Comparison of ENCODE assay signal across 16 cellular contexts in genomic region chr3:194189243-194189791, GRCh38. TPM values are rescaled to one million over a fixed set of nuclear protein-coding genes. Genes with fewer than 3 reads are reported as not detected.
DNase-seq lines count a peak whose midpoint lies in the region; ATAC-seq, FAIRE-seq and TF ChIP-seq lines count a peak whose summit lies in the region.
"Had no signal": no experiment of that assay in that cellular context is flagged by ENCODE, and none has a peak within 500 bp of the region (broad histone marks: within the 10 kb centered on the region; RNA-seq: fewer than 3 reads in every experiment).

No MANE protein-coding gene starts in this region.

- H3K36me3 Mint-ChIP-seq in chondrocyte (ENCODE audit: low read depth) (peaks cover 5% of the 10 kb centered on the region), T-helper 17 cell (ENCODE audit: low read depth) (peaks cover 4% of the 10 kb centered on the region)
- H3K36me3 Mint-ChIP-seq in activated T-helper 1 cell treated with anti-CD3 and anti-CD28 coated beads, Interleukin-12 subunit alpha, Interleukin-12 subunit beta, Interleukin-2, Interleukin-4 antibody, amounts not matched to agents 30 ng/mL and 10 ng/mL and 1 ng/mL, durations not matched to agents 14 hours and 24 hours and 36 hours (ENCODE audit: low read depth), result peaks cover 6% of the 10 kb centered on the region
- H3K36me3 Mint-ChIP-seq: CD8-positive, alpha-beta T cell; memory B cell had no signal

- CTCF ChIA-PET in HepG2 (lab: Yijun Ruan, JAX; ENCODE audit: low intra/inter-chr PET ratio, low total read pairs), result no interaction called here

- no TSS peak for BruUV-seq in HepG2 (replicated peaks; lab: Mats Ljungman, UMichigan)

- H3K27ac ChIP-seq in HepG2 (ENCODE audit: extremely low read length, insufficient read depth, low read length), result no peak overlapping the region
- H3K27ac ChIP-seq in thyroid gland, result peak overlapping the region; percentile 68 to 74 (median 72)

- in situ Hi-C loops in HepG2 (cut with HindIII; ENCODE audit: extremely low pct_ligation_motif_present, low pct_unique_long_range_greater_than_20kb), result no loop called here

- H3K9me3 ChIP-seq in HepG2 (ENCODE audit: low read length) (no peaks in the 10 kb centered on the region), thyroid gland (no peaks in the 10 kb centered on the region), T-helper 17 cell (ENCODE audit: control insufficient read depth, low read length, poor library complexity, severe bottlenecking) (no peaks in the 10 kb centered on the region)

- H4K20me1 ChIP-seq in HepG2 (ENCODE audit: insufficient read depth, low read length), result no peaks in the 10 kb centered on the region

- no peaks in the 10 kb centered on the region for H3K79me2 ChIP-seq in HepG2 (ENCODE audit: insufficient read depth, low read length)

- peak; percentile 64 to 74 for ATAC-seq in left cardiac atrium
- no peak; the same call in 2 of the 3 replicates for ATAC-seq in HepG2
- ATAC-seq in GM19035 (IDR thresholded peaks at IDR 0.05; ENCODE audit: unreplicated experiment), result no peak
- ATAC-seq in T-helper 17 cell, result no peak
- ATAC-seq: CD8-positive, alpha-beta T cell had no signal

- TF ChIP-seq RAD21 in HepG2 (CRISPR knock-in tag; IDR thresholded peaks at IDR 0.05), result no peak

- H3K4me1 ChIP-seq in HepG2 (ENCODE audit: insufficient read depth, low read length) (no peaks in the 10 kb centered on the region), thyroid gland (peaks cover 35 to 69% of the 10 kb centered on the region in 2 donors)

- TF ChIP-seq EP300 in HepG2 (IDR thresholded peaks at IDR 0.05; ENCODE audit: low read depth in 2 of 2, low read length in 2 of 2), result no peak
- TF ChIP-seq EP300 in HepG2 (CRISPR knock-in tag; IDR thresholded peaks at IDR 0.05; ENCODE audit: borderline replicate concordance), result no peak

- H3K36me3 ChIP-seq in HepG2 (replicated peaks in 1 of 2; ENCODE audit: control insufficient read depth in 1 of 2, insufficient read depth in 2 of 2, low read length in 2 of 2) (no peaks in the 10 kb centered on the region), thyroid gland (no peaks in the 10 kb centered on the region)

- H3K4me3 ChIP-seq in HepG2 (replicated peaks in 1 of 3; ENCODE audit: insufficient read depth in 1 of 3, low read depth in 2 of 3, low read length in 3 of 3), result no peak overlapping the region
- H3K4me3 ChIP-seq in thyroid gland (replicated peaks in 1 of 3), result no peak overlapping the region

- H3K27ac Mint-ChIP-seq in chondrocyte (ENCODE audit: unreplicated experiment), result peak overlapping the region; percentile 51
- H3K27ac Mint-ChIP-seq in activated T-helper 1 cell treated with anti-CD3 and anti-CD28 coated beads, Interleukin-12 subunit alpha, Interleukin-12 subunit beta, Interleukin-2, Interleukin-4 antibody, amounts not matched to agents 30 ng/mL and 10 ng/mL and 1 ng/mL, durations not matched to agents 14 hours and 24 hours and 36 hours, result no peak overlapping the region
- no peak overlapping the region for H3K27ac Mint-ChIP-seq in T-helper 17 cell
- H3K27ac Mint-ChIP-seq: CD8-positive, alpha-beta T cell; memory B cell had no signal

- no peak overlapping the region for H3K9ac ChIP-seq in HepG2 (ENCODE audit: insufficient read depth, low read depth, low read length)

- H3K4me1 Mint-ChIP-seq in chondrocyte (ENCODE audit: low read depth) (peaks cover 16% of the 10 kb centered on the region), T-helper 17 cell (peaks cover 13% of the 10 kb centered on the region)
- H3K4me1 Mint-ChIP-seq in activated T-helper 1 cell treated with anti-CD3 and anti-CD28 coated beads, Interleukin-12 subunit alpha, Interleukin-12 subunit beta, Interleukin-2, Interleukin-4 antibody, amounts not matched to agents 30 ng/mL and 10 ng/mL and 1 ng/mL, durations not matched to agents 14 hours and 24 hours and 36 hours (ENCODE audit: low read depth), result peaks cover 32% of the 10 kb centered on the region

- H2AFZ ChIP-seq in HepG2 (ENCODE audit: low read length), result no peak overlapping the region

- no peak overlapping the region for H3K4me2 ChIP-seq in HepG2 (ENCODE audit: low read depth, low read length)

- WGBS in HepG2 (ENCODE audit: low lambda C conversion rate), result 41% methylated on average over 6 of the region's 9 CpGs
- WGBS in thyroid gland, 2 donors, result 17 to 19% methylated on average over 9 of the region's 9 CpGs

- H3K9me3 Mint-ChIP-seq in chondrocyte (ENCODE audit: low read depth), result peaks cover 3% of the 10 kb centered on the region
- H3K9me3 Mint-ChIP-seq in activated T-helper 1 cell treated with anti-CD3 and anti-CD28 coated beads, Interleukin-12 subunit alpha, Interleukin-12 subunit beta, Interleukin-2, Interleukin-4 antibody, amounts not matched to agents 30 ng/mL and 10 ng/mL and 1 ng/mL, durations not matched to agents 14 hours and 24 hours and 36 hours, result peaks cover 10% of the 10 kb centered on the region
- H3K9me3 Mint-ChIP-seq: CD8-positive, alpha-beta T cell; memory B cell had no signal

- H3K27me3 ChIP-seq in HepG2 (ENCODE audit: control insufficient read depth in 1 of 2, insufficient read depth in 2 of 2, low read length in 2 of 2) (peaks cover 0 to 9% of the 10 kb centered on the region in 2 experiments; a peak in 3 of 5 replicates), thyroid gland (no peaks in the 10 kb centered on the region)

- intact Hi-C loops in left cardiac atrium (cut with DNase I) (loop anchor here in 1 of 2 donors (10.0 kb wide), 1 partner anchor 55 kb away; no protein-coding TSS in a partner anchor), cardiac septum (cut with DNase I) (no loop called here), HepG2 (cut with micrococcal nuclease; ENCODE audit: unreplicated experiment) (no loop called here), thyroid gland (cut with DNase I) (loop anchor here (5.0 kb wide), 1 partner anchor 108 kb away; no protein-coding TSS in a partner anchor)
- intact Hi-C loops in activated T-helper 1 cell treated with anti-CD3 and anti-CD28 coated beads, Interleukin-12 subunit alpha, Interleukin-12 subunit beta, Interleukin-2, Interleukin-4 antibody, amounts not matched to agents 30 ng/mL and 10 ng/mL and 1 ng/mL, durations not matched to agents 14 hours and 24 hours and 36 hours (cut with micrococcal nuclease), result no loop called here

- H3K27me3 Mint-ChIP-seq in chondrocyte (ENCODE audit: low read depth) (peaks cover 17% of the 10 kb centered on the region), T-helper 17 cell (peaks cover 5% of the 10 kb centered on the region)
- H3K27me3 Mint-ChIP-seq in activated T-helper 1 cell treated with anti-CD3 and anti-CD28 coated beads, Interleukin-12 subunit alpha, Interleukin-12 subunit beta, Interleukin-2, Interleukin-4 antibody, amounts not matched to agents 30 ng/mL and 10 ng/mL and 1 ng/mL, durations not matched to agents 14 hours and 24 hours and 36 hours (ENCODE audit: insufficient read depth), result peaks cover 2% of the 10 kb centered on the region

- no peak for TF ChIP-seq CTCF in chondrocyte (IDR thresholded peaks at IDR 0.05)
- no peak for TF ChIP-seq CTCF in HepG2 (CRISPR knock-in tag; IDR thresholded peaks at IDR 0.05)
- no peak for TF ChIP-seq CTCF in thyroid gland (IDR thresholded peaks at IDR 0.05)

- peak; percentile 48 for DNase-seq in left cardiac atrium
- DNase-seq in cardiac septum (ENCODE audit: low spot score), result no peak
- DNase-seq in chondrocyte (ENCODE audit: low spot score), result no peak
- no peak for DNase-seq in HepG2 (ENCODE audit: low spot score)
- peak; percentile 56 to 61 for DNase-seq in thyroid gland
- DNase-seq in activated T-helper 1 cell treated with anti-CD3 and anti-CD28 coated beads, Interleukin-12 subunit alpha, Interleukin-12 subunit beta, Interleukin-2, Interleukin-4 antibody, amounts not matched to agents 30 ng/mL and 10 ng/mL and 1 ng/mL, durations not matched to agents 14 hours and 24 hours and 36 hours (ENCODE audit: low spot score), result no peak
- no peak for DNase-seq in T-helper 17 cell
- DNase-seq: CD8-positive, alpha-beta T cell; EL; NCI-H146; NCI-H524; stimulated activated CD4-positive, alpha-beta T cell treated with anti-CD3 and anti-CD28 coated beads, Interleukin-2, amount 100 ng/mL, for 24 hours had no signal

- TF ChIP-seq POLR2A in HepG2 (IDR thresholded peaks at IDR 0.05; ENCODE audit: insufficient read depth in 1 of 2, low read depth in 2 of 2, low read length in 2 of 2) (no peak), thyroid gland (IDR thresholded peaks at IDR 0.05) (no peak)

- H3K4me3 Mint-ChIP-seq in chondrocyte (ENCODE audit: unreplicated experiment), result no peak overlapping the region
- no peak overlapping the region for H3K4me3 Mint-ChIP-seq in activated T-helper 1 cell treated with anti-CD3 and anti-CD28 coated beads, Interleukin-12 subunit alpha, Interleukin-12 subunit beta, Interleukin-2, Interleukin-4 antibody, amounts not matched to agents 30 ng/mL and 10 ng/mL and 1 ng/mL, durations not matched to agents 14 hours and 24 hours and 36 hours
- H3K4me3 Mint-ChIP-seq in T-helper 17 cell, result no peak overlapping the region
- H3K4me3 Mint-ChIP-seq: CD8-positive, alpha-beta T cell; memory B cell had no signal

- no peak for FAIRE-seq in HepG2 (lab: Jason Lieb, UNC)
- FAIRE-seq: colon, endometrium had no signal

- POLR2A ChIA-PET in HepG2 (lab: Yijun Ruan, JAX), result no interaction called here

RNA-seq across cellular contexts. Expression of gene HES1, which starts 53.4 kb away (rescaled TPM):
- 10 to 100 TPM; 13.2 to 60.5 TPM for total RNA-seq in left cardiac atrium
- 24.4 TPM for total RNA-seq in cardiac septum
- total RNA-seq in chondrocyte, result 30.4 to 36.7 TPM (median 31.2 TPM) in 3 replicates
- 15.0 and 19.8 TPM in 2 replicates for total RNA-seq in HepG2 (2016; rRNA removed; fragmentation: Illumina TruSeq; extraction: Trizol)
- 16.2 and 16.8 TPM in 2 replicates for total RNA-seq in HepG2 (2016; cell fraction: cytosol; rRNA removed; fragmentation: Illumina TruSeq; extraction: Trizol; ENCODE audit: low read depth)
- total RNA-seq in HepG2 (2016; cell fraction: insoluble cytoplasmic fraction; rRNA removed; fragmentation: Illumina TruSeq; extraction: Trizol), result 14.9 and 18.9 TPM in 2 replicates
- 17.2 and 18.1 TPM in 2 replicates for total RNA-seq in HepG2 (2016; cell fraction: membrane; rRNA removed; fragmentation: Illumina TruSeq; extraction: Trizol)
- 20.8 and 25.5 TPM in 2 replicates for total RNA-seq in HepG2 (2016; cell fraction: nucleus; rRNA removed; fragmentation: Illumina TruSeq; extraction: Trizol)
- 15.4 and 16.6 TPM in 2 replicates for polyA plus RNA-seq in HepG2 (2011; rRNA removed)
- 13.8 and 15.8 TPM in 2 replicates for polyA plus RNA-seq in HepG2 (2011; cell fraction: cytosol; rRNA removed)
- 27.8 and 33.4 TPM in 2 replicates for polyA plus RNA-seq in HepG2 (2011; cell fraction: nucleus; rRNA removed)
- 20.4 and 25.8 TPM in 2 replicates for polyA plus RNA-seq in HepG2 (2012)
- polyA plus RNA-seq in HepG2 (2016; cell fraction: cytosol; fragmentation: Illumina TruSeq; extraction: Trizol; ENCODE audit: low read depth), result 3.5 and 4.3 TPM in 2 replicates
- polyA plus RNA-seq in HepG2 (2016; cell fraction: insoluble cytoplasmic fraction; fragmentation: Illumina TruSeq; extraction: Trizol; ENCODE audit: low read depth), result 14.5 and 15.2 TPM in 2 replicates
- polyA plus RNA-seq in HepG2 (2016; cell fraction: membrane; fragmentation: Illumina TruSeq; extraction: Trizol; ENCODE audit: low read depth), result 4.3 and 4.5 TPM in 2 replicates
- 31.4 and 34.9 TPM in 2 replicates for polyA plus RNA-seq in HepG2 (2016; cell fraction: nucleus; fragmentation: Illumina TruSeq; extraction: Trizol; ENCODE audit: insufficient read depth, low read depth)
- 4.8 and 36.7 TPM in 2 replicates for polyA minus RNA-seq in HepG2 (2011; rRNA and poly(A)+ RNA removed; ENCODE audit: low replicate concordance)
- polyA minus RNA-seq in HepG2 (2011; cell fraction: cytosol; rRNA and poly(A)+ RNA removed), result 37.8 and 44.8 TPM in 2 replicates
- polyA minus RNA-seq in HepG2 (2011; cell fraction: nucleus; rRNA and poly(A)+ RNA removed), result 45.6 and 54.7 TPM in 2 replicates
- 100 to 1,000 TPM; 127 to 193 (median 159) TPM for total RNA-seq in thyroid gland
- total RNA-seq in activated T-helper 1 cell treated with anti-CD3 and anti-CD28 coated beads, Interleukin-12 subunit alpha, Interleukin-12 subunit beta, Interleukin-2, Interleukin-4 antibody, amounts not matched to agents 30 ng/mL and 10 ng/mL and 1 ng/mL, durations not matched to agents 14 hours and 24 hours and 36 hours, result 2.5 and 2.6 TPM in 2 replicates
- total RNA-seq in T-helper 17 cell, result 1 to 10 TPM; 2.4 to 3.1 TPM

Comparison
In these comparisons a context has a peak if more than half of its experiments do, and no peak if none do; other contexts are left out.
1. DNase-seq: peak in left cardiac atrium (single experiment) and thyroid gland (2 of 2); none in cardiac septum (single experiment), chondrocyte (single experiment), HepG2 (single experiment), activated T-helper 1 cell treated with anti-CD3 and anti-CD28 coated beads, Interleukin-12 subunit alpha, Interleukin-12 subunit beta, Interleukin-2, Interleukin-4 antibody, amounts not matched to agents 30 ng/mL and 10 ng/mL and 1 ng/mL, durations not matched to agents 14 hours and 24 hours and 36 hours (single experiment) and T-helper 17 cell (0 of 3).
2. ATAC-seq: peak in left cardiac atrium (2 of 2); none in HepG2 (single experiment), GM19035 (single experiment) and T-helper 17 cell (single experiment).